13 cellular contexts compared by ENCODE assay signal in the genomic region with DNA sequence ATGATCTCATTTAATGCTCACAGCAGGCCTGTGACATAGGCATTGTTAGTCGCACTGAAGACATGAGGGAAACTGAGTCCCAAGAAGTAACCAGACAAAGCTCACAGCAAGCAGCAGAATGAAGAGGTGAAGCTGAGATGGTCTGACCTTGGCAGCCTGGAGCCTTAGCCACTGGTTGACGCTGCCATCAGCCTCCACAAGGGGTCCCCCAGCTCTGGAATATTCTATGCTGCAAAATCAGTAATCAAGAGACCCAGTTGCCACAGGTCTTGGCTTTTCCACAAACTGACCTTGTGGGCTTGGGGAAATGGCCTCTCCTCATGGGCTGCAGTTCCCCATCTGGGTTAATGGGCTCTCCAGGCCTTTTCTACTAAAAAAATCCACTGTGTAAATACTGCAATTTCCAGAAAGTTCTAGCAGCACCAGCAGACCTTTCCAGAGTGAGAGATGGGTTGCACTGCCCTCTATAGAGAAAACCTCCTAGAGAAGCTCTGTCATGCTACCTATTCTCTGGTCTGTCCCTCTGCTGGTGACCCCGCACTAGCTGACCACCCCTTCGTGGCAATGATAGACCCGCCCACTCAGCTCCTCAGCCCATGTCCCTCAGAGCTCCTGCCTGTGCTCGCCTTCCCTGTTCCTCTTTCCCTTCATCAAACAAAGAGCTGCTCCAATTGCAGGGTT. TPM values are rescaled to one million over a fixed set of nuclear protein-coding genes. Genes with fewer than 3 reads are reported as not detected.
DNase-seq lines count a peak whose midpoint lies in the region; ATAC-seq and TF ChIP-seq lines count a peak whose summit lies in the region.
"Had no signal": no experiment of that assay in that cellular context is flagged by ENCODE, and none has a peak within 500 bp of the region (broad histone marks: within the 10 kb centered on the region; RNA-seq: fewer than 3 reads in every experiment).

No MANE protein-coding gene starts in this region.

- peaks cover 2% of the 10 kb centered on the region for H3K9me3 Mint-ChIP-seq in activated naive CD4-positive, alpha-beta T cell treated with anti-CD3 and anti-CD28 coated beads for 36 hours
- no peaks in the 10 kb centered on the region for H3K9me3 Mint-ChIP-seq in activated naive CD4-positive, alpha-beta T cell treated with anti-CD3 and anti-CD28 coated beads, Interleukin-2, amount 10 ng/mL, durations not matched to agents 7 days and 5 days

- no peaks in the 10 kb centered on the region for H3K27me3 ChIP-seq in WERI-Rb-1 (ENCODE audit: insufficient read depth, low read depth, severe bottlenecking)
- no peaks in the 10 kb centered on the region for H3K27me3 ChIP-seq in testis
- H3K27me3 ChIP-seq: thyroid gland had no signal

- no peak overlapping the region for H3K27ac Mint-ChIP-seq in activated naive CD4-positive, alpha-beta T cell treated with anti-CD3 and anti-CD28 coated beads for 36 hours
- H3K27ac Mint-ChIP-seq in activated naive CD4-positive, alpha-beta T cell treated with anti-CD3 and anti-CD28 coated beads, Interleukin-2, amount 10 ng/mL, durations not matched to agents 7 days and 5 days: no peak overlapping the region

- H3K4me3 ChIP-seq in WERI-Rb-1 (ENCODE audit: low read depth, low read length) (no peak overlapping the region), testis (no peak overlapping the region)
- H3K4me3 ChIP-seq: prostate gland, thyroid gland had no signal

- DNase-seq in activated naive CD4-positive, alpha-beta T cell treated with anti-CD3 and anti-CD28 coated beads for 36 hours: peak; percentile 17
- DNase-seq in activated naive CD4-positive, alpha-beta T cell treated with anti-CD3 and anti-CD28 coated beads, Interleukin-2, amount 10 ng/mL, durations not matched to agents 7 days and 5 days: no peak
- peak; percentile 20 for DNase-seq in HT-29 (ENCODE audit: low spot score)
- DNase-seq in WERI-Rb-1: no peak
- peak; percentile 50 for DNase-seq in testis
- DNase-seq in globus pallidus (ENCODE audit: low spot score): no peak
- DNase-seq: AML-193, NCI-H774, thyroid gland had no signal

- CTCF ChIA-PET in activated naive CD4-positive, alpha-beta T cell treated with anti-CD3 and anti-CD28 coated beads for 36 hours (lab: Charles Lee): interaction anchor here (1.1 kb wide), 1 partner anchor 22 kb away, joined by 3 read pairs; no protein-coding TSS in a partner anchor
- CTCF ChIA-PET in activated naive CD4-positive, alpha-beta T cell treated with anti-CD3 and anti-CD28 coated beads, Interleukin-2, amount 10 ng/mL, durations not matched to agents 7 days and 5 days (lab: Charles Lee): interaction anchor here (0.8 to 2.1 kb wide), 2 partner anchors 107 to 188 kb away, joined by 3 to 7 read pairs; no protein-coding TSS in a partner anchor

- no peaks in the 10 kb centered on the region for H3K4me1 ChIP-seq in testis
- H3K4me1 ChIP-seq: prostate gland, thyroid gland had no signal

- H3K27me3 Mint-ChIP-seq in activated naive CD4-positive, alpha-beta T cell treated with anti-CD3 and anti-CD28 coated beads for 36 hours (ENCODE audit: low read depth): peaks cover 17% of the 10 kb centered on the region
- H3K27me3 Mint-ChIP-seq in activated naive CD4-positive, alpha-beta T cell treated with anti-CD3 and anti-CD28 coated beads, Interleukin-2, amount 10 ng/mL, durations not matched to agents 7 days and 5 days: no peaks in the 10 kb centered on the region

- peak; percentile 13; the same call in 1 of the 2 replicates for TF ChIP-seq CTCF in WERI-Rb-1 (IDR thresholded peaks at IDR 0.05; ENCODE audit: low read depth, low read length)
- TF ChIP-seq CTCF in testis (IDR thresholded peaks at IDR 0.05): no peak

- peaks cover 5% of the 10 kb centered on the region for H3K9me3 ChIP-seq in WERI-Rb-1 (ENCODE audit: severe bottlenecking)
- no peaks in the 10 kb centered on the region for H3K9me3 ChIP-seq in testis
- H3K9me3 ChIP-seq: prostate gland, thyroid gland had no signal

- no peak for TF ChIP-seq POLR2A in testis (IDR thresholded peaks at IDR 0.05)

- no peak for ATAC-seq in GM19455 (IDR thresholded peaks at IDR 0.05; ENCODE audit: unreplicated experiment)
- ATAC-seq in HG03039 (IDR thresholded peaks at IDR 0.05; ENCODE audit: unreplicated experiment): no peak

- intact Hi-C loops in activated naive CD4-positive, alpha-beta T cell treated with anti-CD3 and anti-CD28 coated beads for 36 hours (cut with micrococcal nuclease): loop anchor here (1.0 kb wide), 1 partner anchor 107 kb away; no protein-coding TSS in a partner anchor
- intact Hi-C loops in testis (cut with DNase I; ENCODE audit: low total_unique reads): no loop called here

- H3K36me3 Mint-ChIP-seq in activated naive CD4-positive, alpha-beta T cell treated with anti-CD3 and anti-CD28 coated beads for 36 hours (ENCODE audit: low read depth): no peaks in the 10 kb centered on the region
- no peaks in the 10 kb centered on the region for H3K36me3 Mint-ChIP-seq in activated naive CD4-positive, alpha-beta T cell treated with anti-CD3 and anti-CD28 coated beads, Interleukin-2, amount 10 ng/mL, durations not matched to agents 7 days and 5 days

- no peaks in the 10 kb centered on the region for H3K36me3 ChIP-seq in WERI-Rb-1
- no peaks in the 10 kb centered on the region for H3K36me3 ChIP-seq in testis (ENCODE audit: low read depth, missing control alignments)
- H3K36me3 ChIP-seq: prostate gland, thyroid gland had no signal

- 82 to 87% methylated on average over 6 of the region's 6 CpGs for WGBS in testis, 2 donors

- H3K27ac ChIP-seq in WERI-Rb-1 (no peak overlapping the region), testis (no peak overlapping the region)
- H3K27ac ChIP-seq: KMS-11, prostate gland, thyroid gland had no signal

- H3K4me3 Mint-ChIP-seq in activated naive CD4-positive, alpha-beta T cell treated with anti-CD3 and anti-CD28 coated beads for 36 hours: no peak overlapping the region
- H3K4me3 Mint-ChIP-seq in activated naive CD4-positive, alpha-beta T cell treated with anti-CD3 and anti-CD28 coated beads, Interleukin-2, amount 10 ng/mL, durations not matched to agents 7 days and 5 days: no peak overlapping the region

- no peaks in the 10 kb centered on the region for H3K4me1 Mint-ChIP-seq in activated naive CD4-positive, alpha-beta T cell treated with anti-CD3 and anti-CD28 coated beads for 36 hours (ENCODE audit: low read depth)
- no peaks in the 10 kb centered on the region for H3K4me1 Mint-ChIP-seq in activated naive CD4-positive, alpha-beta T cell treated with anti-CD3 and anti-CD28 coated beads, Interleukin-2, amount 10 ng/mL, durations not matched to agents 7 days and 5 days

RNA-seq across cellular contexts. Expression of gene ISX, which starts 22.6 kb away (rescaled TPM):
- total RNA-seq in activated naive CD4-positive, alpha-beta T cell treated with anti-CD3 and anti-CD28 coated beads for 36 hours: not detected
- total RNA-seq in HT-29 (2014; rRNA removed; shearing (Covaris generic)): not detected in 2 replicates
- total RNA-seq in testis: not detected
- not detected for polyA plus RNA-seq in testis (ENCODE audit: insufficient read depth, low read depth, low replicate concordance)
- total RNA-seq: thyroid gland had no signal

Comparison
In these comparisons a context has a peak if more than half of its experiments do, and no peak if none do; other contexts are left out.
1. DNase-seq: peak in activated naive CD4-positive, alpha-beta T cell treated with anti-CD3 and anti-CD28 coated beads for 36 hours (single experiment), HT-29 (single experiment) and testis (single experiment); none in activated naive CD4-positive, alpha-beta T cell treated with anti-CD3 and anti-CD28 coated beads, Interleukin-2, amount 10 ng/mL, durations not matched to agents 7 days and 5 days (single experiment), WERI-Rb-1 (single experiment) and globus pallidus (single experiment).